Comparison of ENCODE assay signal across 9 cellular contexts in the genomic region with DNA sequence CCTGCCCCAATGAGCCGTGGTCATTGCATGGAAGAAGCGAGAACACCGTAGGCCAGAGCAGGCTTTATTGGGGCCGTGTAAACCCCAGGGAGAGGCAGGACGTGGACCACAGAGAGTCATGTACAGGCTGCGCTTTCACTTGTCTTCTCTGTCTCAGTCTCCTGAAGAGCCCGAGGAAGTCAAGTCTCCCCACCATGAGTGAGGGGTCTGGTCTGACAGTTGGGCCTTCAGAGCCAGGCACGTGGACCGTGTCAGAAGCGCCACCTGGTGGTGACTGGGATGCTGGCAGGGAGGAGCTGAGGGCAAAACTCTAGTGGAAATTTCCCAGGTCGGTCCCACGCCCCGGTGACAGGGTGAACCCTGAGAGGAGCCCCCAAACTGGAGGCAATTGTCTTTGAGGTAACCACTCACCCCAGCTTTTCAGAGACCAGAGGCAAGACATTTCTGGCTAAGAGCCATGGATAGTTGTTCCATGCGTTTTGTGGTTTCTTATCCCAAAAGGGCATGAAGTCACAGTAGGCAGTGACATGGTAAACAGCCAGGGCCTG. TPM values are rescaled to one million over a fixed set of nuclear protein-coding genes. Genes with fewer than 3 reads are reported as not detected.
DNase-seq lines count a peak whose midpoint lies in the region; ATAC-seq and TF ChIP-seq lines count a peak whose summit lies in the region.
"Had no signal": no experiment of that assay in that cellular context is flagged by ENCODE, and none has a peak within 500 bp of the region (broad histone marks: within the 10 kb centered on the region; RNA-seq: fewer than 3 reads in every experiment).

No MANE protein-coding gene starts in this region.

- intact Hi-C loops in heart left ventricle (cut with DNase I), result loop anchor here in 9 of 10 donors (1.0 to 5.0 kb wide), 3 partner anchors 43 to 45 kb away; no protein-coding TSS in a partner anchor
- intact Hi-C loops in sciatic nerve (cut with DNase I), result loop anchor here (5.0 kb wide), 1 partner anchor 43 kb away; no protein-coding TSS in a partner anchor

- DNase-seq in COLO668 (lab: John Stamatoyannopoulos, UW; ENCODE audit: unreplicated experiment) (peak; percentile 75), HPDE6-E6E7 (ENCODE audit: extremely low spot score) (peak; percentile 40), heart left ventricle (peak; percentile 68 to 87 (median 75)), sciatic nerve (ENCODE audit: low spot score) (peak; percentile 91)

- TF ChIP-seq CTCF in heart left ventricle (IDR thresholded peaks at IDR 0.05), result peak; percentile 84 to 95 (median 92)

- 40 to 51% (median 47%) methylated on average over 13 to 14 of the region's 14 CpGs for WGBS in heart left ventricle, 4 donors

- H3K4me3 ChIP-seq in heart left ventricle, result no peak overlapping the region

- no peaks in the 10 kb centered on the region for H3K9me3 Mint-ChIP-seq in activated naive CD8-positive, alpha-beta T cell (ENCODE audit: low read depth)

- H3K27ac ChIP-seq in heart left ventricle, result peak overlapping the region in 3 of 12 donors; percentile 24 to 34 (median 27)

- peak overlapping the region; percentile 72 for H3K27ac Mint-ChIP-seq in activated naive CD8-positive, alpha-beta T cell

- no peaks in the 10 kb centered on the region for H3K27me3 Mint-ChIP-seq in activated naive CD8-positive, alpha-beta T cell

- no peaks in the 10 kb centered on the region for H3K9me3 ChIP-seq in heart left ventricle

- H3K4me1 ChIP-seq in heart left ventricle, result peaks cover 11 to 53% (median 38%) of the 10 kb centered on the region in 12 donors

- no peaks in the 10 kb centered on the region for H3K27me3 ChIP-seq in heart left ventricle

- ATAC-seq in SK-N-SH treated with all-trans-retinoic acid at 6 μM for 48 hours (peak; percentile 74), heart left ventricle (peak; percentile 23 to 56 (median 46)), sciatic nerve (peak; percentile 72), HG02870 (IDR thresholded peaks at IDR 0.05; ENCODE audit: unreplicated experiment) (no peak), HG03571 (IDR thresholded peaks at IDR 0.05; ENCODE audit: unreplicated experiment) (no peak)

- H3K36me3 Mint-ChIP-seq in activated naive CD8-positive, alpha-beta T cell, result no peaks in the 10 kb centered on the region

- peaks cover 6% of the 10 kb centered on the region for H3K4me1 Mint-ChIP-seq in activated naive CD8-positive, alpha-beta T cell (ENCODE audit: low read depth)

- TF ChIP-seq POLR2A in heart left ventricle (IDR thresholded peaks at IDR 0.05), result peak in 1 of 2 donors; percentile 20

- peaks cover 3 to 48% (median 42%) of the 10 kb centered on the region in 9 donors for H3K36me3 ChIP-seq in heart left ventricle

- H3K4me3 Mint-ChIP-seq in activated naive CD8-positive, alpha-beta T cell, result no peak overlapping the region

TF ChIP-seq in SK-N-SH treated with all-trans-retinoic acid at 6 μM for 48 hours, 23 proteins besides CTCF, POLR2A, EP300 and RAD21:
- TF ChIP-seq, protein P1, sequence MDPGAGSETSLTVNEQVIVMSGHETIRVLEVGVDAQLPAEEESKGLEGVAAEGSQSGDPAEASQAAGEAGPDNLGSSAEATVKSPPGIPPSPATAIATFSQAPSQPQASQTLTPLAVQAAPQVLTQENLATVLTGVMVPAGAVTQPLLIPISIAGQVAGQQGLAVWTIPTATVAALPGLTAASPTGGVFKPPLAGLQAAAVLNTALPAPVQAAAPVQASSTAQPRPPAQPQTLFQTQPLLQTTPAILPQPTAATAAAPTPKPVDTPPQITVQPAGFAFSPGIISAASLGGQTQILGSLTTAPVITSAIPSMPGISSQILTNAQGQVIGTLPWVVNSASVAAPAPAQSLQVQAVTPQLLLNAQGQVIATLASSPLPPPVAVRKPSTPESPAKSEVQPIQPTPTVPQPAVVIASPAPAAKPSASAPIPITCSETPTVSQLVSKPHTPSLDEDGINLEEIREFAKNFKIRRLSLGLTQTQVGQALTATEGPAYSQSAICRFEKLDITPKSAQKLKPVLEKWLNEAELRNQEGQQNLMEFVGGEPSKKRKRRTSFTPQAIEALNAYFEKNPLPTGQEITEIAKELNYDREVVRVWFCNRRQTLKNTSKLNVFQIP (CRISPR knock-in tag; IDR thresholded peaks at IDR 0.05; ENCODE audit: borderline replicate concordance, low read depth), result no peak
- no peak for TF ChIP-seq PATZ1 (CRISPR knock-in tag; IDR thresholded peaks at IDR 0.05; ENCODE audit: borderline replicate concordance)
- no peak for TF ChIP-seq ESRRG (CRISPR knock-in tag; IDR thresholded peaks at IDR 0.05)
- TF ChIP-seq, protein P2, sequence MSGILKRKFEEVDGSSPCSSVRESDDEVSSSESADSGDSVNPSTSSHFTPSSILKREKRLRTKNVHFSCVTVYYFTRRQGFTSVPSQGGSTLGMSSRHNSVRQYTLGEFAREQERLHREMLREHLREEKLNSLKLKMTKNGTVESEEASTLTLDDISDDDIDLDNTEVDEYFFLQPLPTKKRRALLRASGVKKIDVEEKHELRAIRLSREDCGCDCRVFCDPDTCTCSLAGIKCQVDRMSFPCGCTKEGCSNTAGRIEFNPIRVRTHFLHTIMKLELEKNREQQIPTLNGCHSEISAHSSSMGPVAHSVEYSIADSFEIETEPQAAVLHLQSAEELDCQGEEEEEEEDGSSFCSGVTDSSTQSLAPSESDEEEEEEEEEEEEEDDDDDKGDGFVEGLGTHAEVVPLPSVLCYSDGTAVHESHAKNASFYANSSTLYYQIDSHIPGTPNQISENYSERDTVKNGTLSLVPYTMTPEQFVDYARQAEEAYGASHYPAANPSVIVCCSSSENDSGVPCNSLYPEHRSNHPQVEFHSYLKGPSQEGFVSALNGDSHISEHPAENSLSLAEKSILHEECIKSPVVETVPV (CRISPR knock-in tag; IDR thresholded peaks at IDR 0.05), result no peak
- TF ChIP-seq PPARA (CRISPR knock-in tag; IDR thresholded peaks at IDR 0.05; ENCODE audit: borderline replicate concordance), result no peak
- no peak for TF ChIP-seq ARNTL (CRISPR knock-in tag; IDR thresholded peaks at IDR 0.05; ENCODE audit: borderline replicate concordance, low read depth)
- TF ChIP-seq CREB5 (CRISPR knock-in tag; IDR thresholded peaks at IDR 0.05; ENCODE audit: low read depth), result no peak
- no peak for TF ChIP-seq GLIS3 (CRISPR knock-in tag; IDR thresholded peaks at IDR 0.05)
- TF ChIP-seq ISL1 (CRISPR knock-in tag; IDR thresholded peaks at IDR 0.05), result no peak
- no peak for TF ChIP-seq ZC3H10 (CRISPR knock-in tag; IDR thresholded peaks at IDR 0.05)
- TF ChIP-seq OSR1 (CRISPR knock-in tag; IDR thresholded peaks at IDR 0.05), result no peak
TF ChIP-seq in SK-N-SH treated with all-trans-retinoic acid at 6 μM for 48 hours: peak in this region for 0.

RNA-seq across cellular contexts. Expression of gene RPS6KL1, which starts 17.4 kb away (rescaled TPM):
- total RNA-seq in heart left ventricle, result 10 to 100 TPM in 8 of 9 donors, 1 to 10 TPM in 1; 8.3 to 26.8 (median 17.8) TPM
- 10 to 100 TPM; 12.0 to 18.6 TPM for polyA plus RNA-seq in heart left ventricle
- total RNA-seq in sciatic nerve, result 4.7 TPM

RNA-seq across cellular contexts. Expression of gene DLST, which starts 24.0 kb away (rescaled TPM):
- 100 to 1,000 TPM; 152 to 251 (median 209) TPM for total RNA-seq in heart left ventricle
- 100 to 1,000 TPM in 1 of 2 donors, 10 to 100 TPM in 1; 75.7 to 159 TPM for polyA plus RNA-seq in heart left ventricle
- total RNA-seq in sciatic nerve, result 79.6 TPM

RNA-seq across cellular contexts. Expression of gene PROX2, which starts 29.7 kb away (rescaled TPM):
- not detected for total RNA-seq in heart left ventricle
- not detected for polyA plus RNA-seq in heart left ventricle
- not detected for total RNA-seq in sciatic nerve
- polyA plus RNA-seq: adipose tissue had no signal

RNA-seq across cellular contexts. Expression of gene PGF, which starts 49.7 kb away (rescaled TPM):
- total RNA-seq in heart left ventricle (10 to 100 TPM in 2 of 9 donors, 1 to 10 TPM in 7; 4.1 to 30.4 (median 5.9) TPM), sciatic nerve (12.4 TPM)
- polyA plus RNA-seq in heart left ventricle, result 1 to 10 TPM; 5.0 to 9.7 TPM

Comparison
In these comparisons a context has a peak if more than half of its experiments do, and no peak if none do; other contexts are left out.
1. DNase-seq: peak in every context shown above with its lines; median percentile 91 in sciatic nerve; 75 in COLO668; 75 in heart left ventricle; 40 in HPDE6-E6E7.
2. ATAC-seq: peak in SK-N-SH treated with all-trans-retinoic acid at 6 μM for 48 hours (single experiment), heart left ventricle (4 of 4) and sciatic nerve (single experiment); none in HG02870 (single experiment) and HG03571 (single experiment).